ENCODE assay signal across 27 cellular contexts in the genomic region with DNA sequence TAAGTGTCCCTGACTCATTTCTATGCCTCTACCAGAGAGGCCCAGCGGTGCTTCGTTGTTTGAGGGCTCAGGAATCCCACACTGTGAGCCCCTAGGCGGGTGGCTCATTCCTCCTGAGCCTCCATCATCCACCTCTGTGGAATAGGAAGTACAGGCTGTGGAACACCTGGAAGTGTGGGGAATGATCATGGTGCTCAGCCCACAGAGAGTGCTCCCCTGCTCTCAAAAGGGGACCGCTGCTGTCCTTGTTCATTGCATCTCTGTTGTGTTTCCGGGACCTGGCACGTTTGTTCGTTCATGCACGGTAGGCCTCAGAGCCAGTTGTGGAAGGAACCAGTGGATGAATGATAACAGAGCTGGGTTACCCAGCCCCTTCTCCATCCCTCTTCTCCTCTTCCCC. TPM values are rescaled to one million over a fixed set of nuclear protein-coding genes. Genes with fewer than 3 reads are reported as not detected.
DNase-seq lines count a peak whose midpoint lies in the region; ATAC-seq and TF ChIP-seq lines count a peak whose summit lies in the region.
"Had no signal": no experiment of that assay in that cellular context is flagged by ENCODE, and none has a peak within 500 bp of the region (broad histone marks: within the 10 kb centered on the region; RNA-seq: fewer than 3 reads in every experiment).

No MANE protein-coding gene starts in this region.

- H3K36me3 Mint-ChIP-seq in activated CD8-positive, alpha-beta T cell treated with anti-CD3 and anti-CD28 coated beads for 36 hours (ENCODE audit: low read depth), result no peaks in the 10 kb centered on the region
- no peaks in the 10 kb centered on the region for H3K36me3 Mint-ChIP-seq in activated CD8-positive, alpha-beta T cell treated with anti-CD3 and anti-CD28 coated beads, Interleukin-2, amount 10 ng/mL, durations not matched to agents 7 days and 5 days (ENCODE audit: low read depth)
- H3K36me3 Mint-ChIP-seq in activated T-helper 17 cell treated with anti-CD3 and anti-CD28 coated beads, Interleukin-2, amount 50 U/mL, for 72 hours (ENCODE audit: low read depth), result no peaks in the 10 kb centered on the region
- no peaks in the 10 kb centered on the region for H3K36me3 Mint-ChIP-seq in nephron (ENCODE audit: low read depth)
- H3K36me3 Mint-ChIP-seq: neural progenitor cell had no signal

- H3K4me3 Mint-ChIP-seq in activated CD8-positive, alpha-beta T cell treated with anti-CD3 and anti-CD28 coated beads for 36 hours, result peak overlapping the region; percentile 17
- no peak overlapping the region for H3K4me3 Mint-ChIP-seq in activated CD8-positive, alpha-beta T cell treated with anti-CD3 and anti-CD28 coated beads, Interleukin-2, amount 10 ng/mL, durations not matched to agents 7 days and 5 days
- H3K4me3 Mint-ChIP-seq in activated T-helper 17 cell treated with anti-CD3 and anti-CD28 coated beads, Interleukin-2, amount 50 U/mL, for 72 hours, result peak overlapping the region; percentile 59
- H3K4me3 Mint-ChIP-seq in nephron, result peak overlapping the region in 2 of 3 experiments; percentile 27 to 45

- DNase-seq in activated CD8-positive, alpha-beta T cell treated with anti-CD3 and anti-CD28 coated beads for 36 hours, result no peak
- no peak for DNase-seq in activated CD8-positive, alpha-beta T cell treated with anti-CD3 and anti-CD28 coated beads, Interleukin-2, amount 10 ng/mL, durations not matched to agents 7 days and 5 days
- DNase-seq in D341Med (ENCODE audit: low spot score) (peak; percentile 21), KG1 (lab: John Stamatoyannopoulos, UW) (no peak), NCI-H1048 (lab: John Stamatoyannopoulos, UW) (no peak)
- DNase-seq: activated CD4-positive, alpha-beta T cell treated with anti-CD3 and anti-CD28 coated beads for 4 hours; activated naive CD4-positive, alpha-beta T cell; activated T-cell treated with anti-CD3 and anti-CD28 coated beads, Interleukin-2, amount 50 U/mL, for 1 hour; effector CD8-positive, alpha-beta T cell; Kasumi-1; left cardiac atrium; mammary epithelial cell; mucosa of descending colon; NCI-H1417 treated with DMSO at 0.1 percent for 48 hours; NCI-H2029 treated with DMSO at 0.1 percent for 48 hours; NCI-H774; retina; SIG-M5; stimulated activated naive CD4-positive, alpha-beta T cell; T-helper 9 cell had no signal

- no peaks in the 10 kb centered on the region for H3K9me3 Mint-ChIP-seq in activated CD8-positive, alpha-beta T cell treated with anti-CD3 and anti-CD28 coated beads for 36 hours
- no peaks in the 10 kb centered on the region for H3K9me3 Mint-ChIP-seq in activated CD8-positive, alpha-beta T cell treated with anti-CD3 and anti-CD28 coated beads, Interleukin-2, amount 10 ng/mL, durations not matched to agents 7 days and 5 days (ENCODE audit: insufficient read depth)
- no peaks in the 10 kb centered on the region for H3K9me3 Mint-ChIP-seq in activated T-helper 17 cell treated with anti-CD3 and anti-CD28 coated beads, Interleukin-2, amount 50 U/mL, for 72 hours
- no peaks in the 10 kb centered on the region for H3K9me3 Mint-ChIP-seq in nephron
- H3K9me3 Mint-ChIP-seq: neural progenitor cell had no signal

- H3K27me3 Mint-ChIP-seq in activated CD8-positive, alpha-beta T cell treated with anti-CD3 and anti-CD28 coated beads for 36 hours, result peaks cover 34% of the 10 kb centered on the region
- H3K27me3 Mint-ChIP-seq in activated CD8-positive, alpha-beta T cell treated with anti-CD3 and anti-CD28 coated beads, Interleukin-2, amount 10 ng/mL, durations not matched to agents 7 days and 5 days (ENCODE audit: low read depth), result peaks cover 46% of the 10 kb centered on the region
- H3K27me3 Mint-ChIP-seq in activated T-helper 17 cell treated with anti-CD3 and anti-CD28 coated beads, Interleukin-2, amount 50 U/mL, for 72 hours, result peaks cover 26% of the 10 kb centered on the region
- H3K27me3 Mint-ChIP-seq in nephron (ENCODE audit: low read depth), result peaks cover 83% of the 10 kb centered on the region

- no peak for TF ChIP-seq CTCF in activated CD8-positive, alpha-beta T cell treated with anti-CD3 and anti-CD28 coated beads for 36 hours (IDR thresholded peaks at IDR 0.05)
- no peak for TF ChIP-seq CTCF in nephron (IDR thresholded peaks at IDR 0.05; ENCODE audit: unreplicated experiment in 3 of 3)

- intact Hi-C loops in activated CD8-positive, alpha-beta T cell treated with anti-CD3 and anti-CD28 coated beads for 36 hours (cut with micrococcal nuclease), result no loop called here

- ATAC-seq in activated CD8-positive, alpha-beta T cell treated with anti-CD3 and anti-CD28 coated beads for 36 hours, result no peak
- no peak for ATAC-seq in activated CD8-positive, alpha-beta T cell treated with anti-CD3 and anti-CD28 coated beads, Interleukin-2, amount 10 ng/mL, durations not matched to agents 7 days and 5 days
- ATAC-seq in activated T-helper 17 cell treated with anti-CD3 and anti-CD28 coated beads, Interleukin-2, amount 50 U/mL, for 72 hours (replicated peaks), result no peak
- ATAC-seq in HG03571 (IDR thresholded peaks at IDR 0.05; ENCODE audit: unreplicated experiment), result no peak
- ATAC-seq: GM12878, left cardiac atrium, mucosa of descending colon had no signal

- CTCF ChIA-PET in activated CD8-positive, alpha-beta T cell treated with anti-CD3 and anti-CD28 coated beads for 36 hours (lab: Charles Lee), result no interaction called here
- CTCF ChIA-PET in activated CD8-positive, alpha-beta T cell treated with anti-CD3 and anti-CD28 coated beads, Interleukin-2, amount 10 ng/mL, durations not matched to agents 7 days and 5 days (lab: Charles Lee), result interaction anchor here (1.3 to 1.4 kb wide), 2 partner anchors 22 to 33 kb away, joined by 3 read pairs; no protein-coding TSS in a partner anchor

- peaks cover 14% of the 10 kb centered on the region for H3K4me1 Mint-ChIP-seq in activated CD8-positive, alpha-beta T cell treated with anti-CD3 and anti-CD28 coated beads for 36 hours (ENCODE audit: low read depth)
- H3K4me1 Mint-ChIP-seq in activated CD8-positive, alpha-beta T cell treated with anti-CD3 and anti-CD28 coated beads, Interleukin-2, amount 10 ng/mL, durations not matched to agents 7 days and 5 days (ENCODE audit: low read depth), result peaks cover 19% of the 10 kb centered on the region
- H3K4me1 Mint-ChIP-seq in activated T-helper 17 cell treated with anti-CD3 and anti-CD28 coated beads, Interleukin-2, amount 50 U/mL, for 72 hours, result peaks cover 8% of the 10 kb centered on the region
- peaks cover 13% of the 10 kb centered on the region for H3K4me1 Mint-ChIP-seq in nephron
- H3K4me1 Mint-ChIP-seq: neural progenitor cell had no signal

- POLR2A ChIA-PET in activated CD8-positive, alpha-beta T cell treated with anti-CD3 and anti-CD28 coated beads for 36 hours (lab: Charles Lee), result no interaction called here
- POLR2A ChIA-PET in activated CD8-positive, alpha-beta T cell treated with anti-CD3 and anti-CD28 coated beads, Interleukin-2, amount 10 ng/mL, durations not matched to agents 7 days and 5 days (lab: Charles Lee), result no interaction called here

- no peak overlapping the region for H3K27ac Mint-ChIP-seq in activated CD8-positive, alpha-beta T cell treated with anti-CD3 and anti-CD28 coated beads for 36 hours
- no peak overlapping the region for H3K27ac Mint-ChIP-seq in activated CD8-positive, alpha-beta T cell treated with anti-CD3 and anti-CD28 coated beads, Interleukin-2, amount 10 ng/mL, durations not matched to agents 7 days and 5 days
- H3K27ac Mint-ChIP-seq in activated T-helper 17 cell treated with anti-CD3 and anti-CD28 coated beads, Interleukin-2, amount 50 U/mL, for 72 hours, result no peak overlapping the region
- H3K27ac Mint-ChIP-seq in nephron, result no peak overlapping the region
- H3K27ac Mint-ChIP-seq: neural progenitor cell had no signal

RNA-seq across cellular contexts. Expression of gene ACP7, which starts 1.2 kb away (rescaled TPM):
- total RNA-seq in activated CD8-positive, alpha-beta T cell treated with anti-CD3 and anti-CD28 coated beads for 36 hours, result not detected
- total RNA-seq in activated CD8-positive, alpha-beta T cell treated with anti-CD3 and anti-CD28 coated beads, Interleukin-2, amount 10 ng/mL, durations not matched to agents 7 days and 5 days, result not detected
- total RNA-seq in activated T-helper 17 cell treated with anti-CD3 and anti-CD28 coated beads, Interleukin-2, amount 50 U/mL, for 72 hours, result not detected
- total RNA-seq: activated CD8-positive, alpha-beta memory T cell treated with anti-CD3 and anti-CD28 coated beads for 36 hours; glomerular endothelial cell; GM12878; left cardiac atrium; mucosa of descending colon had no signal

RNA-seq across cellular contexts. Expression of gene PAK4, which starts 40.2 kb away (rescaled TPM):
- 10 to 100 TPM in 1 of 2 experiments, 1 to 10 TPM in 1; 9.8 to 11.5 TPM for total RNA-seq in activated CD8-positive, alpha-beta T cell treated with anti-CD3 and anti-CD28 coated beads for 36 hours
- total RNA-seq in activated CD8-positive, alpha-beta T cell treated with anti-CD3 and anti-CD28 coated beads, Interleukin-2, amount 10 ng/mL, durations not matched to agents 7 days and 5 days, result 10 to 100 TPM; 15.3 to 18.2 TPM
- total RNA-seq in activated T-helper 17 cell treated with anti-CD3 and anti-CD28 coated beads, Interleukin-2, amount 50 U/mL, for 72 hours, result 10 to 100 TPM; 17.8 to 18.4 TPM

RNA-seq across cellular contexts. Expression of gene FBXO27, which starts 53.0 kb away (rescaled TPM):
- 1 to 10 TPM; 1.9 to 2.3 TPM for total RNA-seq in activated CD8-positive, alpha-beta T cell treated with anti-CD3 and anti-CD28 coated beads for 36 hours
- total RNA-seq in activated CD8-positive, alpha-beta T cell treated with anti-CD3 and anti-CD28 coated beads, Interleukin-2, amount 10 ng/mL, durations not matched to agents 7 days and 5 days, result not detected
- total RNA-seq in activated T-helper 17 cell treated with anti-CD3 and anti-CD28 coated beads, Interleukin-2, amount 50 U/mL, for 72 hours, result under 1 TPM; 0.43 to 0.66 TPM
